Comparison of ENCODE assay signal across 8 cellular contexts in the genomic region with DNA sequence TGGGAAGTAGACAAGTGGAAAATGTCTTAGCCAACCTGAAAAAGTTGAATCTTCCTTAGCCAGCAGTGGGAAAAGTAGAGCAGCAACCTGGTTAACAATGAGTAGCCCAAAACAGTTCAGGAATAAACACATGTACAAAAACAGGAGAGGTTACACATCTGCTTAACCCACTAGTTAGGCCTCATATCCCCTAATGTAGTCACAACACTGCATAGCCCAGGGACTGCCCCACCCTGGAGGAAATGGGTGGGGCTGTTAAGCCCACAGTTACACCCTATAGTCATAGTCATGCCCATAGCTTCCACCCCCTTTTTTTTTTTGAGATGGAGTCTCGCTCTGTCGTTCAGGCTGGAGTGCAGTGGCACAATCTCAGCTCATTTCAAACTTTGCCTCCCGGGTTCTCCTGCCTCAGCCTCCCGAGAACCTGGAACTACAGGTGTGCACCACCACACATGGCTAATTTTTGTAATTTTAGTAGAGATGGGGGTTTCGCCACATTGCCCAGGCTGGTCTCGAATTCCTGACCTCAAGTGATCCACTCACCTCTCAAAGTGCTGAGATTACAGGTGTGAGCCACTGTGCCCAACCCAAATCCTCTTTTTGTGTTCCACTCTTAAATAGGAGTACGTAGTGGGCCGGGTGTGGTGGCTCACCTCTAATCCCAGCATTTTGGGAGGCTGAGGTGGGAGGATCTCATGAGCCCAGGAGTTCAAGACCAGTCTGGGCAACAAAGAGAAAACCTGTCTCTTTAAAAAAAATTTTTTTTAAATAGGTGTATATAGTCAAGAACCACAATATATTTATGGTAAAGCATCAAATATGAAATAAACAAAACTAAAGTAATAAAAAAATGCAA.
DNase-seq lines count a peak whose midpoint lies in the region; ATAC-seq and TF ChIP-seq lines count a peak whose summit lies in the region.

No MANE protein-coding gene starts in this region.

- H3K4me2 ChIP-seq in DOHH2 (ENCODE audit: low read length) = peak overlapping the region; percentile 90

- H3K9me3 ChIP-seq in DOHH2 (ENCODE audit: control insufficient read depth, insufficient read depth, low read length) = no peaks in the 10 kb centered on the region

- H3K4me1 ChIP-seq in DOHH2 (ENCODE audit: control insufficient read depth, low read length) = peaks cover 76% of the 10 kb centered on the region

- H3K36me3 ChIP-seq in DOHH2 (ENCODE audit: control insufficient read depth, low read length) = peaks cover 10% of the 10 kb centered on the region

- TF ChIP-seq CTCF in DOHH2 (IDR thresholded peaks at IDR 0.05; ENCODE audit: low read depth, low read length, poor library complexity, severe bottlenecking) (no peak), foreskin fibroblast (IDR thresholded peaks at IDR 0.05; ENCODE audit: low read depth, low read length) (no peak)

- H3K79me2 ChIP-seq in DOHH2 (ENCODE audit: control insufficient read depth, low read length) = peaks cover 90% of the 10 kb centered on the region

- H3K9me2 ChIP-seq in DOHH2 (replicated peaks; ENCODE audit: control insufficient read depth, low read length) = no peaks in the 10 kb centered on the region

- peak overlapping the region; percentile 60 for H3K4me3 ChIP-seq in DOHH2 (ENCODE audit: low read length)
- H3K4me3 ChIP-seq in foreskin fibroblast (ENCODE audit: low read depth in 1 of 2, low read length in 2 of 2) = no peak overlapping the region

- peak; percentile 83 for ATAC-seq in GM21529 (IDR thresholded peaks at IDR 0.05; ENCODE audit: unreplicated experiment)

- H3F3A ChIP-seq in DOHH2 (ENCODE audit: control insufficient read depth, insufficient read depth) = peaks cover 60% of the 10 kb centered on the region

- H3K27me3 ChIP-seq in DOHH2 (ENCODE audit: control insufficient read depth, low read length) = no peaks in the 10 kb centered on the region

- no peaks in the 10 kb centered on the region; the same call in none of the 2 replicates for H4K20me1 ChIP-seq in DOHH2 (ENCODE audit: control insufficient read depth, insufficient read depth, low read depth, low read length)

- H3K27ac ChIP-seq in DOHH2 (ENCODE audit: low read depth, low read length) = peak overlapping the region; percentile 94

- DNase-seq in Kasumi-1 (lab: John Stamatoyannopoulos, UW) (peak; percentile 9 to 13), foreskin fibroblast (peak; percentile 61 to 88), foreskin melanocyte (no peak), OCI-M2 (lab: John Stamatoyannopoulos, UW; ENCODE audit: unreplicated experiment) (no peak)
- peak; percentile 79 for DNase-seq in activated CD8-positive, alpha-beta memory T cell treated with anti-CD3 and anti-CD28 coated beads for 24 hours
- DNase-seq in stimulated activated CD4-positive, alpha-beta T cell treated with anti-CD3 and anti-CD28 coated beads, TNF-alpha, amount 100 ng/mL, for 24 hours (ENCODE audit: low read depth in 3 of 3) = peak; percentile 40 to 65 (median 64)

Comparison
In these comparisons a context has a peak if more than half of its experiments do, and no peak if none do; other contexts are left out.
1. DNase-seq: peak in Kasumi-1 (2 of 2), activated CD8-positive, alpha-beta memory T cell treated with anti-CD3 and anti-CD28 coated beads for 24 hours (single experiment), foreskin fibroblast (2 of 2) and stimulated activated CD4-positive, alpha-beta T cell treated with anti-CD3 and anti-CD28 coated beads, TNF-alpha, amount 100 ng/mL, for 24 hours (3 of 3); none in foreskin melanocyte (single experiment) and OCI-M2 (single experiment).